ENCODE assay signal across 16 cellular contexts in genomic region chr4:107858158-107858742, GRCh38.
"Had no signal": no experiment of that assay in that cellular context is flagged by ENCODE, and none has a peak within 500 bp of the region (broad histone marks: within the 10 kb centered on the region; RNA-seq: fewer than 3 reads in every experiment).

No MANE protein-coding gene starts in this region.

- H3K27ac ChIP-seq: ovary, stomach, upper lobe of left lung, WERI-Rb-1 had no signal

- H3K27me3 ChIP-seq: ovary, sigmoid colon, stomach, upper lobe of left lung had no signal

- H3K4me1 Mint-ChIP-seq: stimulated activated effector memory CD8-positive, alpha-beta T cell treated with anti-CD3 and anti-CD28 coated beads, Interleukin-12 subunit alpha, Interleukin-12 subunit beta, amount 100 ng/mL, for 72 hours had no signal

- H3K9me3 ChIP-seq: ovary, sigmoid colon, stomach, upper lobe of left lung had no signal

- H3K36me3 Mint-ChIP-seq: activated naive CD8-positive, alpha-beta T cell; stimulated activated effector memory CD8-positive, alpha-beta T cell treated with anti-CD3 and anti-CD28 coated beads, Interleukin-12 subunit alpha, Interleukin-12 subunit beta, amount 100 ng/mL, for 72 hours had no signal

- DNase-seq: activated CD4-positive, alpha-beta T cell treated with anti-CD3 and anti-CD28 coated beads for 36 hours; activated CD4-positive, alpha-beta T cell treated with anti-CD3 and anti-CD28 coated beads, Interleukin-2, amount 50 U/mL, for 48 hours; effector memory CD8-positive, alpha-beta T cell; foreskin fibroblast; hippocampal formation; mesenchymal stem cell; naive thymus-derived CD4-positive, alpha-beta T cell; ovary; sigmoid colon; stimulated activated CD4-positive, alpha-beta T cell treated with anti-CD3 and anti-CD28 coated beads, Interleukin-4, amount 100 ng/mL, for 24 hours; stomach; upper lobe of left lung; WERI-Rb-1 had no signal

- H3K36me3 ChIP-seq: ovary, sigmoid colon, WERI-Rb-1 had no signal

- ATAC-seq: activated CD4-positive, alpha-beta T cell treated with anti-CD3 and anti-CD28 coated beads for 36 hours; effector memory CD8-positive, alpha-beta T cell; naive thymus-derived CD4-positive, alpha-beta T cell; stimulated activated effector memory CD8-positive, alpha-beta T cell treated with anti-CD3 and anti-CD28 coated beads, Interleukin-12 subunit alpha, Interleukin-12 subunit beta, amount 100 ng/mL, for 72 hours had no signal

- H3K4me3 ChIP-seq: ovary, sigmoid colon, stomach, upper lobe of left lung had no signal

- H3K9me3 Mint-ChIP-seq: activated T-helper 1 cell treated with anti-CD3 and anti-CD28 coated beads, Interleukin-12 subunit alpha, Interleukin-12 subunit beta, Interleukin-2, Interleukin-4 antibody, amounts not matched to agents 30 ng/mL and 10 ng/mL and 1 ng/mL, durations not matched to agents 14 hours and 24 hours and 36 hours; effector memory CD8-positive, alpha-beta T cell; stimulated activated effector memory CD8-positive, alpha-beta T cell treated with anti-CD3 and anti-CD28 coated beads, Interleukin-12 subunit alpha, Interleukin-12 subunit beta, amount 100 ng/mL, for 72 hours had no signal

- H3K27ac Mint-ChIP-seq: activated CD4-positive, alpha-beta T cell treated with anti-CD3 and anti-CD28 coated beads for 36 hours; activated naive CD8-positive, alpha-beta T cell; activated T-helper 1 cell treated with anti-CD3 and anti-CD28 coated beads, Interleukin-12 subunit alpha, Interleukin-12 subunit beta, Interleukin-2, Interleukin-4 antibody, amounts not matched to agents 30 ng/mL and 10 ng/mL and 1 ng/mL, durations not matched to agents 14 hours and 24 hours and 36 hours; effector memory CD8-positive, alpha-beta T cell; naive thymus-derived CD4-positive, alpha-beta T cell; stimulated activated effector memory CD8-positive, alpha-beta T cell treated with anti-CD3 and anti-CD28 coated beads, Interleukin-12 subunit alpha, Interleukin-12 subunit beta, amount 100 ng/mL, for 72 hours had no signal

- H3K4me3 Mint-ChIP-seq: activated CD4-positive, alpha-beta T cell treated with anti-CD3 and anti-CD28 coated beads for 36 hours; activated naive CD8-positive, alpha-beta T cell; activated T-helper 1 cell treated with anti-CD3 and anti-CD28 coated beads, Interleukin-12 subunit alpha, Interleukin-12 subunit beta, Interleukin-2, Interleukin-4 antibody, amounts not matched to agents 30 ng/mL and 10 ng/mL and 1 ng/mL, durations not matched to agents 14 hours and 24 hours and 36 hours; effector memory CD8-positive, alpha-beta T cell; naive thymus-derived CD4-positive, alpha-beta T cell; stimulated activated effector memory CD8-positive, alpha-beta T cell treated with anti-CD3 and anti-CD28 coated beads, Interleukin-12 subunit alpha, Interleukin-12 subunit beta, amount 100 ng/mL, for 72 hours had no signal
